In genomic region chr15:68634531-68634930, GRCh38 we compare ENCODE assay signal across 17 cellular contexts. TPM values are rescaled to one million over a fixed set of nuclear protein-coding genes. Genes with fewer than 3 reads are reported as not detected.
"Had no signal": no experiment of that assay in that cellular context is flagged by ENCODE, and none has a peak within 500 bp of the region (broad histone marks: within the 10 kb centered on the region; RNA-seq: fewer than 3 reads in every experiment).

No MANE protein-coding gene starts in this region.

- H3K4me3 ChIP-seq: ascending aorta, colonic mucosa, esophagus squamous epithelium, lung, neural progenitor cell, tibial nerve had no signal

- ATAC-seq: activated CD8-positive, alpha-beta T cell treated with anti-CD3 and anti-CD28 coated beads, Interleukin-2, amount 10 ng/mL, durations not matched to agents 7 days and 5 days; left lobe of liver; naive thymus-derived CD8-positive, alpha-beta T cell; stimulated activated naive CD8-positive, alpha-beta T cell treated with anti-CD3 and anti-CD28 coated beads, Interleukin-15, Interleukin-2, amounts not matched to agents 100 U/mL and 50 U/mL, for 24 hours had no signal

- H3K36me3 ChIP-seq: ascending aorta, colonic mucosa, esophagus squamous epithelium, neural progenitor cell, tibial nerve had no signal

- H3K9ac ChIP-seq: neural progenitor cell had no signal

- H3K27me3 ChIP-seq: ascending aorta, colonic mucosa, neural progenitor cell, tibial nerve had no signal

- H2AFZ ChIP-seq: neural progenitor cell had no signal

- H3K27ac ChIP-seq: ascending aorta, colonic mucosa, esophagus squamous epithelium, neural progenitor cell, tibial nerve had no signal

- DNase-seq: activated CD4-positive, alpha-beta T cell treated with anti-CD3 and anti-CD28 coated beads for 1 hour; activated CD4-positive, alpha-beta T cell treated with anti-CD3 and anti-CD28 coated beads, Interleukin-2, amount 50 U/mL, for 1 hour; activated CD8-positive, alpha-beta T cell treated with anti-CD3 and anti-CD28 coated beads, Interleukin-2, amount 10 ng/mL, durations not matched to agents 7 days and 5 days; activated gamma-delta T cell treated with Interleukin-2 at 50 U/mL for 16 hours; colonic mucosa; esophagus squamous epithelium; naive thymus-derived CD8-positive, alpha-beta T cell; retina; stimulated activated CD4-positive, alpha-beta T cell treated with anti-CD3 and anti-CD28 coated beads, Interleukin-4, amount 100 ng/mL, for 24 hours; stimulated activated naive CD8-positive, alpha-beta T cell treated with anti-CD3 and anti-CD28 coated beads, Interleukin-15, Interleukin-2, amounts not matched to agents 100 U/mL and 50 U/mL, for 24 hours; T-helper 1 cell; WERI-Rb-1 had no signal

- H3K9me3 ChIP-seq: ascending aorta, colonic mucosa, esophagus squamous epithelium, tibial nerve had no signal

- H3K4me1 ChIP-seq: colonic mucosa had no signal

- H3K4me2 ChIP-seq: neural progenitor cell had no signal

RNA-seq across cellular contexts. Expression of gene CORO2B, which starts 55.7 kb away (rescaled TPM):
- total RNA-seq: activated CD8-positive, alpha-beta T cell treated with anti-CD3 and anti-CD28 coated beads, Interleukin-2, amount 10 ng/mL, durations not matched to agents 7 days and 5 days had no signal
